9 cellular contexts compared by ENCODE assay signal in genomic region chr22:28791841-28792490, GRCh38. TPM values are rescaled to one million over a fixed set of nuclear protein-coding genes. Genes with fewer than 3 reads are reported as not detected.
DNase-seq lines count a peak whose midpoint lies in the region; ATAC-seq and TF ChIP-seq lines count a peak whose summit lies in the region.
"Had no signal": no experiment of that assay in that cellular context is flagged by ENCODE, and none has a peak within 500 bp of the region (broad histone marks: within the 10 kb centered on the region; RNA-seq: fewer than 3 reads in every experiment).

No MANE protein-coding gene starts in this region.

- no peaks in the 10 kb centered on the region for H3K27me3 Mint-ChIP-seq in activated naive CD4-positive, alpha-beta T cell treated with anti-CD3 and anti-CD28 coated beads for 36 hours (ENCODE audit: low read depth)
- no peaks in the 10 kb centered on the region for H3K27me3 Mint-ChIP-seq in WTC11 (ENCODE audit: low read depth)

- DNase-seq in activated naive CD4-positive, alpha-beta T cell treated with anti-CD3 and anti-CD28 coated beads, Interleukin-2, amount 50 U/mL, for 72 hours (ENCODE audit: low spot score in 2 of 2), result no peak
- DNase-seq in activated naive CD4-positive, alpha-beta T cell treated with anti-CD3 and anti-CD28 coated beads for 36 hours, result no peak
- DNase-seq in WTC11 (ENCODE audit: low spot score) (no peak), NCI-H2196 treated with DMSO at 0.1 percent for 48 hours (lab: John Stamatoyannopoulos, UW; ENCODE audit: unreplicated experiment) (no peak)
- no peak for DNase-seq in stimulated activated CD8-positive, alpha-beta memory T cell treated with anti-CD3 and anti-CD28 coated beads, Interleukin-4, amount 100 ng/mL, for 48 hours
- no peak for DNase-seq in effector memory CD4-positive, alpha-beta T cell
- DNase-seq: NCI-H82 had no signal

- WGBS in urinary bladder, result 64% methylated on average over 3 of the region's 3 CpGs

- H3K4me1 ChIP-seq in urinary bladder (ENCODE audit: insufficient read depth), result no peaks in the 10 kb centered on the region
- peaks cover 32% of the 10 kb centered on the region for H3K4me1 ChIP-seq in effector memory CD4-positive, alpha-beta T cell (ENCODE audit: control insufficient read depth, insufficient read depth, low read length, poor library complexity, severe bottlenecking)

- TF ChIP-seq CTCF in WTC11 (IDR thresholded peaks at IDR 0.05), result no peak

- no peaks in the 10 kb centered on the region for H3K9me3 ChIP-seq in effector memory CD4-positive, alpha-beta T cell (ENCODE audit: control insufficient read depth, low read length)

- POLR2A ChIA-PET in WTC11 (lab: Charles Lee), result interaction anchor here (0.6 kb wide), 1 partner anchor 11 kb away, joined by 5 read pairs; no protein-coding TSS in a partner anchor

- H3K4me3 ChIP-seq in urinary bladder (ENCODE audit: low read depth, low read length), result no peak overlapping the region
- no peak overlapping the region for H3K4me3 ChIP-seq in effector memory CD4-positive, alpha-beta T cell (ENCODE audit: insufficient read depth, low read depth, low read length, poor library complexity, severe bottlenecking)

- H3K4me1 Mint-ChIP-seq in activated naive CD4-positive, alpha-beta T cell treated with anti-CD3 and anti-CD28 coated beads for 36 hours (ENCODE audit: low read depth), result peaks cover 42% of the 10 kb centered on the region
- no peaks in the 10 kb centered on the region for H3K4me1 Mint-ChIP-seq in WTC11

- ATAC-seq in activated naive CD4-positive, alpha-beta T cell treated with anti-CD3 and anti-CD28 coated beads, Interleukin-2, amount 50 U/mL, for 72 hours, result peak; percentile 44 to 78
- ATAC-seq in HG03095 (IDR thresholded peaks at IDR 0.05; ENCODE audit: unreplicated experiment) (peak; percentile 66), WTC11 (no peak)

- no peaks in the 10 kb centered on the region for H3K9me3 Mint-ChIP-seq in activated naive CD4-positive, alpha-beta T cell treated with anti-CD3 and anti-CD28 coated beads, Interleukin-2, amount 50 U/mL, for 72 hours
- no peaks in the 10 kb centered on the region for H3K9me3 Mint-ChIP-seq in activated naive CD4-positive, alpha-beta T cell treated with anti-CD3 and anti-CD28 coated beads for 36 hours
- H3K9me3 Mint-ChIP-seq in WTC11, result no peaks in the 10 kb centered on the region

- intact Hi-C loops in activated naive CD4-positive, alpha-beta T cell treated with anti-CD3 and anti-CD28 coated beads for 36 hours (cut with micrococcal nuclease), result no loop called here

- H3K36me3 Mint-ChIP-seq in activated naive CD4-positive, alpha-beta T cell treated with anti-CD3 and anti-CD28 coated beads, Interleukin-2, amount 50 U/mL, for 72 hours, result peaks cover 17 to 28% of the 10 kb centered on the region in 2 donors
- H3K36me3 Mint-ChIP-seq in activated naive CD4-positive, alpha-beta T cell treated with anti-CD3 and anti-CD28 coated beads for 36 hours (ENCODE audit: low read depth), result peaks cover 36% of the 10 kb centered on the region
- peaks cover 56% of the 10 kb centered on the region for H3K36me3 Mint-ChIP-seq in WTC11

- peak overlapping the region; percentile 50 for H3K27ac ChIP-seq in urinary bladder (ENCODE audit: low read depth)
- no peak overlapping the region for H3K27ac ChIP-seq in effector memory CD4-positive, alpha-beta T cell (ENCODE audit: insufficient read depth, low read length, poor library complexity, severe bottlenecking)

- H3K4me3 Mint-ChIP-seq in activated naive CD4-positive, alpha-beta T cell treated with anti-CD3 and anti-CD28 coated beads for 36 hours, result no peak overlapping the region
- no peak overlapping the region for H3K4me3 Mint-ChIP-seq in WTC11

- CTCF ChIA-PET in activated naive CD4-positive, alpha-beta T cell treated with anti-CD3 and anti-CD28 coated beads for 36 hours (lab: Charles Lee), result interaction anchor here (1.1 to 4.5 kb wide), 2 partner anchors 19 to 37 kb away, joined by 5 to 31 read pairs; no protein-coding TSS in a partner anchor
- CTCF ChIA-PET in WTC11 (lab: Charles Lee), result no interaction called here

- H3K36me3 ChIP-seq in urinary bladder (ENCODE audit: insufficient read depth), result peaks cover 5% of the 10 kb centered on the region
- H3K36me3 ChIP-seq in effector memory CD4-positive, alpha-beta T cell (ENCODE audit: control insufficient read depth, insufficient read depth, low read length), result peaks cover 40% of the 10 kb centered on the region

- peak overlapping the region; percentile 19 to 63 for H3K27ac Mint-ChIP-seq in activated naive CD4-positive, alpha-beta T cell treated with anti-CD3 and anti-CD28 coated beads, Interleukin-2, amount 50 U/mL, for 72 hours
- H3K27ac Mint-ChIP-seq in activated naive CD4-positive, alpha-beta T cell treated with anti-CD3 and anti-CD28 coated beads for 36 hours, result no peak overlapping the region
- H3K27ac Mint-ChIP-seq in WTC11, result peak overlapping the region; percentile 83

- no peaks in the 10 kb centered on the region for H3K27me3 ChIP-seq in effector memory CD4-positive, alpha-beta T cell (replicated peaks; ENCODE audit: control insufficient read depth, insufficient read depth, low read length, poor library complexity, severe bottlenecking)

TF ChIP-seq in WTC11, 78 proteins besides CTCF, POLR2A, EP300 and RAD21 (continues in another document):
- no peak for TF ChIP-seq ZNF232 (CRISPR knock-in tag; IDR thresholded peaks at IDR 0.05)
- TF ChIP-seq AR (CRISPR knock-in tag; IDR thresholded peaks at IDR 0.05), result no peak
- no peak for TF ChIP-seq ZNF396 (CRISPR knock-in tag; IDR thresholded peaks at IDR 0.05; ENCODE audit: borderline replicate concordance)
- TF ChIP-seq NR2C2 (CRISPR knock-in tag; IDR thresholded peaks at IDR 0.05), result no peak
- no peak for TF ChIP-seq ZNF281 (CRISPR knock-in tag; IDR thresholded peaks at IDR 0.05)
- TF ChIP-seq ZNF317 (CRISPR knock-in tag; IDR thresholded peaks at IDR 0.05; ENCODE audit: borderline replicate concordance, low read depth), result no peak
- no peak for TF ChIP-seq NFYB (CRISPR knock-in tag; conservative IDR thresholded peaks at IDR 0.05; ENCODE audit: low read depth)

RNA-seq across cellular contexts. Expression of gene XBP1, which starts 8.4 kb away (rescaled TPM):
- 10 to 100 TPM; 62.7 to 91.8 TPM for total RNA-seq in activated naive CD4-positive, alpha-beta T cell treated with anti-CD3 and anti-CD28 coated beads, Interleukin-2, amount 50 U/mL, for 72 hours
- 100 to 1,000 TPM; 106 to 108 TPM for total RNA-seq in activated naive CD4-positive, alpha-beta T cell treated with anti-CD3 and anti-CD28 coated beads for 36 hours
- total RNA-seq in WTC11 (2021) (104 to 127 TPM (median 107 TPM) in 3 replicates), urinary bladder (168 TPM)
- polyA plus RNA-seq in urinary bladder, result 68.1 TPM

RNA-seq across cellular contexts. Expression of gene CCDC117, which starts 19.5 kb away (rescaled TPM):
- 10 to 100 TPM; 26.8 to 31.5 TPM for total RNA-seq in activated naive CD4-positive, alpha-beta T cell treated with anti-CD3 and anti-CD28 coated beads, Interleukin-2, amount 50 U/mL, for 72 hours
- total RNA-seq in activated naive CD4-positive, alpha-beta T cell treated with anti-CD3 and anti-CD28 coated beads for 36 hours, result 10 to 100 TPM; 28.2 to 28.6 TPM
- total RNA-seq in WTC11 (2021), result 39.0 to 47.4 TPM (median 46.9 TPM) in 3 replicates
- total RNA-seq in urinary bladder, result 33.0 TPM
- 13.5 TPM for polyA plus RNA-seq in urinary bladder

RNA-seq across cellular contexts. Expression of gene HSCB, which starts 50.1 kb away (rescaled TPM):
- 10 to 100 TPM; 19.6 to 20.4 TPM for total RNA-seq in activated naive CD4-positive, alpha-beta T cell treated with anti-CD3 and anti-CD28 coated beads, Interleukin-2, amount 50 U/mL, for 72 hours
- 10 to 100 TPM; 12.7 to 13.3 TPM for total RNA-seq in activated naive CD4-positive, alpha-beta T cell treated with anti-CD3 and anti-CD28 coated beads for 36 hours
- total RNA-seq in WTC11 (2021) (17.1 to 19.2 TPM (median 17.1 TPM) in 3 replicates), urinary bladder (13.2 TPM)
- 20.7 TPM for polyA plus RNA-seq in urinary bladder

RNA-seq across cellular contexts. Expression of gene CHEK2, which starts 50.3 kb away (rescaled TPM):
- total RNA-seq in activated naive CD4-positive, alpha-beta T cell treated with anti-CD3 and anti-CD28 coated beads, Interleukin-2, amount 50 U/mL, for 72 hours, result 10 to 100 TPM; 28.7 to 51.2 TPM
- total RNA-seq in activated naive CD4-positive, alpha-beta T cell treated with anti-CD3 and anti-CD28 coated beads for 36 hours, result 10 to 100 TPM; 47.8 to 52.6 TPM
- total RNA-seq in WTC11 (2021) (120 to 126 TPM (median 124 TPM) in 3 replicates), urinary bladder (15.6 TPM)
- polyA plus RNA-seq in urinary bladder, result 8.8 TPM
